15 cellular contexts compared by ENCODE assay signal in genomic region chr9:128820665-128821583, GRCh38. TPM values are rescaled to one million over a fixed set of nuclear protein-coding genes. Genes with fewer than 3 reads are reported as not detected.
DNase-seq lines count a peak whose midpoint lies in the region; ATAC-seq and TF ChIP-seq lines count a peak whose summit lies in the region.
"Had no signal": no experiment of that assay in that cellular context is flagged by ENCODE, and none has a peak within 500 bp of the region (broad histone marks: within the 10 kb centered on the region; RNA-seq: fewer than 3 reads in every experiment).

No MANE protein-coding gene starts in this region.

- H3K27me3 Mint-ChIP-seq in glutamatergic neuron (ENCODE audit: unreplicated experiment) (peaks cover 3% of the 10 kb centered on the region), type B pancreatic cell (no peaks in the 10 kb centered on the region), endodermal cell (ENCODE audit: insufficient read depth) (peaks cover 1% of the 10 kb centered on the region)

- H3K9ac ChIP-seq in endodermal cell (ENCODE audit: extremely low read depth, low read length, poor library complexity, severe bottlenecking), result no peak overlapping the region

- H3K27ac Mint-ChIP-seq in glutamatergic neuron (ENCODE audit: unreplicated experiment) (no peak overlapping the region), type B pancreatic cell (no peak overlapping the region), endodermal cell (no peak overlapping the region)

- no peaks in the 10 kb centered on the region for H3K27me3 ChIP-seq in endodermal cell (ENCODE audit: control insufficient read depth, insufficient read depth, low read length, poor library complexity, severe bottlenecking)
- H3K27me3 ChIP-seq: breast epithelium, dorsolateral prefrontal cortex had no signal

- H3K4me3 Mint-ChIP-seq in glutamatergic neuron (ENCODE audit: unreplicated experiment), result peak overlapping the region; percentile 34
- peak overlapping the region; percentile 39 for H3K4me3 Mint-ChIP-seq in type B pancreatic cell
- H3K4me3 Mint-ChIP-seq in endodermal cell, result no peak overlapping the region

- H3K4me1 ChIP-seq in HEK293 (ENCODE audit: control insufficient read depth, insufficient read depth, low read length) (no peaks in the 10 kb centered on the region), endodermal cell (ENCODE audit: control insufficient read depth, insufficient read depth, low read length) (no peaks in the 10 kb centered on the region)

- CTCF ChIA-PET in HEK293 (lab: Yijun Ruan, JAX), result interaction anchor here (0.6 to 2.0 kb wide), 5 partner anchors 63 to 185 kb away, joined by 3 to 8 read pairs (median 4); no protein-coding TSS in a partner anchor

- ATAC-seq in Right ventricle myocardium inferior (no peak), left ventricle myocardium superior (no peak)

- H3K4me1 Mint-ChIP-seq in glutamatergic neuron (ENCODE audit: low read depth, unreplicated experiment) (no peaks in the 10 kb centered on the region), type B pancreatic cell (ENCODE audit: unreplicated experiment) (peaks cover 9% of the 10 kb centered on the region), endodermal cell (peaks cover 9% of the 10 kb centered on the region)

- H3K27ac ChIP-seq in HEK293 (ENCODE audit: extremely low read depth, low read depth, low read length) (no peak overlapping the region), endodermal cell (ENCODE audit: low read depth, low read length) (no peak overlapping the region)
- H3K27ac ChIP-seq: breast epithelium had no signal

- H3K36me3 ChIP-seq in HEK293 (ENCODE audit: control insufficient read depth in 2 of 2, insufficient read depth in 1 of 2, low read length in 2 of 2) (peaks cover 0 to 57% of the 10 kb centered on the region in 2 experiments; a peak in 1 of 3 replicates), endodermal cell (ENCODE audit: control insufficient read depth, insufficient read depth, low read length) (peaks cover 24% of the 10 kb centered on the region)
- H3K36me3 ChIP-seq: breast epithelium had no signal

- H3K36me3 Mint-ChIP-seq in glutamatergic neuron (ENCODE audit: unreplicated experiment) (no peaks in the 10 kb centered on the region), type B pancreatic cell (no peaks in the 10 kb centered on the region), endodermal cell (ENCODE audit: low read depth) (peaks cover 31% of the 10 kb centered on the region)

- intact Hi-C loops in Right ventricle myocardium inferior (cut with DNase I) (no loop called here), left ventricle myocardium superior (cut with micrococcal nuclease) (no loop called here)

- H3K4me3 ChIP-seq in HEK293 (ENCODE audit: low read depth, low read length) (no peak overlapping the region), endodermal cell (ENCODE audit: low read length) (no peak overlapping the region)
- H3K4me3 ChIP-seq: breast epithelium had no signal

- 88 to 92% methylated on average over 15 to 24 of the region's 24 CpGs for WGBS in endodermal cell (ENCODE audit: insufficient coverage in 1 of 2, insufficient read length in 1 of 2), 2 experiments

- H3K9me3 ChIP-seq in HEK293 (ENCODE audit: control insufficient read depth, insufficient read depth, low read depth, low read length), result no peaks in the 10 kb centered on the region
- no peaks in the 10 kb centered on the region for H3K9me3 ChIP-seq in endodermal cell (ENCODE audit: control insufficient read depth, low read length)
- H3K9me3 ChIP-seq: breast epithelium had no signal

- peak; percentile 50 for DNase-seq in Right ventricle myocardium inferior (ENCODE audit: missing footprints)
- no peak for DNase-seq in left ventricle myocardium superior
- DNase-seq in glutamatergic neuron, result no peak
- DNase-seq in type B pancreatic cell (ENCODE audit: extremely low spot score, unreplicated experiment), result no peak
- no peak for DNase-seq in foreskin melanocyte
- no peak for DNase-seq in endodermal cell
- DNase-seq: activated gamma-delta T cell treated with Interleukin-2 at 50 U/mL for 16 hours, AML-193, DMS79, dorsolateral prefrontal cortex, NCI-H2081, NCI-H526, right cardiac atrium had no signal

- POLR2A ChIA-PET in HEK293 (lab: Yijun Ruan, JAX), result interaction anchor here (0.5 to 4.1 kb wide), 2 partner anchors 8 to 54 kb away, joined by 4 to 94 read pairs; partner anchors contain the start of gene SPOUT1

- no peak for TF ChIP-seq CTCF in HEK293 (tag by site-specific recombination; IDR thresholded peaks at IDR 0.05)
- no peak for TF ChIP-seq CTCF in glutamatergic neuron (IDR thresholded peaks at IDR 0.05; ENCODE audit: partially characterized antibody, unreplicated experiment)
- no peak for TF ChIP-seq CTCF in type B pancreatic cell (conservative IDR thresholded peaks at IDR 0.05)
- no peak for TF ChIP-seq CTCF in endodermal cell (conservative IDR thresholded peaks at IDR 0.05)

- H3K9me3 Mint-ChIP-seq in glutamatergic neuron (ENCODE audit: unreplicated experiment) (peaks cover 7% of the 10 kb centered on the region), type B pancreatic cell (no peaks in the 10 kb centered on the region), endodermal cell (no peaks in the 10 kb centered on the region)

TF ChIP-seq in HEK293, 187 proteins besides CTCF, POLR2A, EP300 and RAD21:
- TF ChIP-seq HIC1 (tag by site-specific recombination; IDR thresholded peaks at IDR 0.05), result 0 out of 2 replicates have a peak, but pooled peaks have one; percentile 41
- no peak for TF ChIP-seq SCRT1 (tag by site-specific recombination; IDR thresholded peaks at IDR 0.05; ENCODE audit: borderline replicate concordance)
- no peak for TF ChIP-seq ZFP3 (tag by site-specific recombination; IDR thresholded peaks at IDR 0.05; ENCODE audit: low read depth)
- TF ChIP-seq ZFP69B (tag by site-specific recombination; IDR thresholded peaks at IDR 0.05), result no peak
- no peak for TF ChIP-seq ZNF398 (tag by site-specific recombination; IDR thresholded peaks at IDR 0.05)

RNA-seq across cellular contexts. Expression of gene ENDOG, which starts 2.6 kb away (rescaled TPM):
- total RNA-seq in Right ventricle myocardium inferior, result 84.4 TPM
- 88.5 TPM for total RNA-seq in left ventricle myocardium superior
- total RNA-seq in glutamatergic neuron (ENCODE audit: unreplicated experiment), result 35.9 TPM
- total RNA-seq in type B pancreatic cell (ENCODE audit: low replicate concordance), result 24.1 and 30.8 TPM in 2 replicates
- total RNA-seq in endodermal cell, result 10 to 100 TPM; 15.5 to 15.7 TPM
- 13.1 TPM for polyA plus RNA-seq in endodermal cell (2013, experiment 1 of 2)
- polyA plus RNA-seq in endodermal cell (2013, experiment 2 of 2), result 11.5 TPM

RNA-seq across cellular contexts. Expression of gene SPOUT1, which starts 8.7 kb away (rescaled TPM):
- total RNA-seq in Right ventricle myocardium inferior, result 17.4 TPM
- 13.5 TPM for total RNA-seq in left ventricle myocardium superior
- total RNA-seq in glutamatergic neuron (ENCODE audit: unreplicated experiment), result 22.3 TPM
- 46.7 and 53.4 TPM in 2 replicates for total RNA-seq in type B pancreatic cell (ENCODE audit: low replicate concordance)
- 10 to 100 TPM; 66.9 to 86.5 TPM for total RNA-seq in endodermal cell
- 39.4 TPM for polyA plus RNA-seq in endodermal cell (2013, experiment 1 of 2)
- polyA plus RNA-seq in endodermal cell (2013, experiment 2 of 2), result 25.4 TPM

RNA-seq across cellular contexts. Expression of gene TBC1D13, which starts 33.9 kb away (rescaled TPM):
- total RNA-seq in Right ventricle myocardium inferior (16.6 TPM), left ventricle myocardium superior (19.9 TPM), glutamatergic neuron (ENCODE audit: unreplicated experiment) (25.6 TPM), type B pancreatic cell (ENCODE audit: low replicate concordance) (29.0 and 33.5 TPM in 2 replicates), endodermal cell (10 to 100 TPM; 30.2 to 34.3 TPM)
- 30.9 TPM for polyA plus RNA-seq in endodermal cell (2013, experiment 1 of 2)
- polyA plus RNA-seq in endodermal cell (2013, experiment 2 of 2), result 27.1 TPM

RNA-seq across cellular contexts. Expression of gene ZER1, which starts 49.2 kb away (rescaled TPM):
- total RNA-seq in Right ventricle myocardium inferior (51.5 TPM), left ventricle myocardium superior (58.5 TPM), glutamatergic neuron (ENCODE audit: unreplicated experiment) (38.0 TPM), type B pancreatic cell (ENCODE audit: low replicate concordance) (36.8 and 45.7 TPM in 2 replicates), endodermal cell (10 to 100 TPM; 33.0 to 33.8 TPM)
- 23.8 TPM for polyA plus RNA-seq in endodermal cell (2013, experiment 1 of 2)
- polyA plus RNA-seq in endodermal cell (2013, experiment 2 of 2), result 22.5 TPM
